1 cellular context compared by ENCODE assay signal in the genomic region with DNA sequence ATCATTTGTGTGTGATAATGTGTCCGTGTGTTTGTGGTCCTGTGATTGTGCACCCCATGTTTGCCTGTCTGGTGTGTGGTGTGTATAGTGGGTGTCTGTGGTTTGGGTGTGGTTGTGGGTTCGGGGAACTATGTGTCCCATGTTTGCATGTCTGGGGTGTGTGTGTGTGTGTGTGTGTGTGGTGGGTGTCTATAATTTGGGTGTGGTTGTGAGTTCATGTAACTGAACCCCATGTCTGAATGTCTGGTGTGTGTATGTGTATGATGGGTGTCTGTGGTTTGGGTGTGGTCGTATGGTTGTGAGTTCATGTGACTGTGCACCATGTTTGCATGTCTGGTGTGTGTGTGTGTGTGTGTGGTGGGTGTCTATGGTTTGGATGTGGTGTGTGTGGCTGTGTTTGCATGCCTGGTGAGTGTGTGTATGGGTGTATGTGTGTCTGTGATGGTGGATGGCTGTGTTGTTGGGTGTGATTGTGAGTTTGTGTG.
TF ChIP-seq lines count a peak whose summit lies in the region.

No MANE protein-coding gene starts in this region.

TF ChIP-seq in IMR-90, 13 proteins besides CTCF, POLR2A, EP300 and RAD21 (continued from another document):
- TF ChIP-seq MAFK (IDR thresholded peaks at IDR 0.05; ENCODE audit: low read depth, low read length) = no peak
- TF ChIP-seq, protein P1, sequence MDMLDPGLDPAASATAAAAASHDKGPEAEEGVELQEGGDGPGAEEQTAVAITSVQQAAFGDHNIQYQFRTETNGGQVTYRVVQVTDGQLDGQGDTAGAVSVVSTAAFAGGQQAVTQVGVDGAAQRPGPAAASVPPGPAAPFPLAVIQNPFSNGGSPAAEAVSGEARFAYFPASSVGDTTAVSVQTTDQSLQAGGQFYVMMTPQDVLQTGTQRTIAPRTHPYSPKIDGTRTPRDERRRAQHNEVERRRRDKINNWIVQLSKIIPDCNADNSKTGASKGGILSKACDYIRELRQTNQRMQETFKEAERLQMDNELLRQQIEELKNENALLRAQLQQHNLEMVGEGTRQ (IDR thresholded peaks at IDR 0.05; ENCODE audit: low read depth, low read length) = no peak
- TF ChIP-seq MAZ (IDR thresholded peaks at IDR 0.05; ENCODE audit: borderline replicate concordance, low read depth, low read length) = no peak
- TF ChIP-seq CHD1 (IDR thresholded peaks at IDR 0.05; ENCODE audit: low read depth, low read length) = no peak
- no peak for TF ChIP-seq CEBPB (IDR thresholded peaks at IDR 0.05; ENCODE audit: low read depth, low read length)
- TF ChIP-seq RCOR1 (IDR thresholded peaks at IDR 0.05; ENCODE audit: insufficient replicate concordance, low read length) = no peak
- TF ChIP-seq BHLHE40 (IDR thresholded peaks at IDR 0.05; ENCODE audit: low read depth, low read length) = no peak
- TF ChIP-seq SMC3 (IDR thresholded peaks at IDR 0.05; ENCODE audit: low read depth, low read length) = no peak
- TF ChIP-seq, protein P2, sequence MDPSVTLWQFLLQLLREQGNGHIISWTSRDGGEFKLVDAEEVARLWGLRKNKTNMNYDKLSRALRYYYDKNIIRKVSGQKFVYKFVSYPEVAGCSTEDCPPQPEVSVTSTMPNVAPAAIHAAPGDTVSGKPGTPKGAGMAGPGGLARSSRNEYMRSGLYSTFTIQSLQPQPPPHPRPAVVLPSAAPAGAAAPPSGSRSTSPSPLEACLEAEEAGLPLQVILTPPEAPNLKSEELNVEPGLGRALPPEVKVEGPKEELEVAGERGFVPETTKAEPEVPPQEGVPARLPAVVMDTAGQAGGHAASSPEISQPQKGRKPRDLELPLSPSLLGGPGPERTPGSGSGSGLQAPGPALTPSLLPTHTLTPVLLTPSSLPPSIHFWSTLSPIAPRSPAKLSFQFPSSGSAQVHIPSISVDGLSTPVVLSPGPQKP (IDR thresholded peaks at IDR 0.05; ENCODE audit: borderline replicate concordance, low read depth, low read length) = no peak
TF ChIP-seq in IMR-90: peak in this region for 0.
